In genomic region chr17:77428901-77429734, GRCh38 we compare ENCODE assay signal across 9 cellular contexts.
DNase-seq lines count a peak whose midpoint lies in the region; ATAC-seq and TF ChIP-seq lines count a peak whose summit lies in the region.
"Had no signal": no experiment of that assay in that cellular context is flagged by ENCODE, and none has a peak within 500 bp of the region (broad histone marks: within the 10 kb centered on the region; RNA-seq: fewer than 3 reads in every experiment).

No MANE protein-coding gene starts in this region.

- ATAC-seq in central memory CD8-positive, alpha-beta T cell (replicated peaks; ENCODE audit: extremely low read depth, poor library complexity, severe bottlenecking), result no peak
- ATAC-seq in naive B cell (ENCODE audit: low read depth in 2 of 2) (no peak), upper lobe of right lung (no peak)

- POLR2A ChIA-PET in activated CD4-positive, alpha-beta T cell treated with anti-CD3 and anti-CD28 coated beads, Interleukin-2, amount 10 ng/mL, durations not matched to agents 7 days and 5 days (lab: Charles Lee), result interaction anchor here (0.9 kb wide), 1 partner anchor 12 kb away, joined by 4 read pairs; no protein-coding TSS in a partner anchor

- H3K27me3 ChIP-seq in upper lobe of right lung, result no peaks in the 10 kb centered on the region

- intact Hi-C loops in upper lobe of right lung (cut with DNase I), result no loop called here

- peaks cover 89% of the 10 kb centered on the region for H3K4me1 Mint-ChIP-seq in activated CD4-positive, alpha-beta T cell treated with anti-CD3 and anti-CD28 coated beads, Interleukin-2, amount 10 ng/mL, durations not matched to agents 7 days and 5 days
- H3K4me1 Mint-ChIP-seq in central memory CD8-positive, alpha-beta T cell, result peaks cover 60% of the 10 kb centered on the region
- peaks cover 52 to 87% (median 83%) of the 10 kb centered on the region in 3 donors for H3K4me1 Mint-ChIP-seq in naive B cell

- H3K36me3 Mint-ChIP-seq in activated CD4-positive, alpha-beta T cell treated with anti-CD3 and anti-CD28 coated beads, Interleukin-2, amount 10 ng/mL, durations not matched to agents 7 days and 5 days (ENCODE audit: low read depth), result peaks cover 28% of the 10 kb centered on the region
- peaks cover 10% of the 10 kb centered on the region for H3K36me3 Mint-ChIP-seq in central memory CD8-positive, alpha-beta T cell (ENCODE audit: insufficient read depth)
- H3K36me3 Mint-ChIP-seq in naive B cell, result no peaks in the 10 kb centered on the region

- H3K4me1 ChIP-seq in upper lobe of right lung, result peaks cover 82% of the 10 kb centered on the region

- peak overlapping the region; percentile 1 for H3K4me3 Mint-ChIP-seq in activated CD4-positive, alpha-beta T cell treated with anti-CD3 and anti-CD28 coated beads, Interleukin-2, amount 10 ng/mL, durations not matched to agents 7 days and 5 days
- H3K4me3 Mint-ChIP-seq in central memory CD8-positive, alpha-beta T cell, result no peak overlapping the region
- H3K4me3 Mint-ChIP-seq in naive B cell, result peak overlapping the region; percentile 36 to 89 (median 85)

- CTCF ChIA-PET in activated CD4-positive, alpha-beta T cell treated with anti-CD3 and anti-CD28 coated beads, Interleukin-2, amount 10 ng/mL, durations not matched to agents 7 days and 5 days (lab: Charles Lee), result interaction anchor here (0.5 to 4.6 kb wide), 44 partner anchors 9 to 615 kb away, joined by 3 to 56 read pairs (median 5); no protein-coding TSS in a partner anchor

- DNase-seq in activated CD4-positive, alpha-beta T cell treated with anti-CD3 and anti-CD28 coated beads, Interleukin-2, amount 10 ng/mL, durations not matched to agents 7 days and 5 days, result no peak
- no peak for DNase-seq in activated CD4-positive, alpha-beta T cell treated with anti-CD3 and anti-CD28 coated beads, Interleukin-2, amount 50 U/mL, for 4 hours
- DNase-seq in central memory CD8-positive, alpha-beta T cell (ENCODE audit: low spot score in 2 of 2), result no peak
- DNase-seq in naive B cell (no peak), upper lobe of right lung (peak; percentile 59), foreskin melanocyte (no peak), 8988T (no peak), DMS 273 (lab: John Stamatoyannopoulos, UW; ENCODE audit: unreplicated experiment) (no peak)
- DNase-seq: NCI-H2107 had no signal

- TF ChIP-seq CTCF in upper lobe of right lung (IDR thresholded peaks at IDR 0.05), result no peak

- H3K27ac Mint-ChIP-seq in activated CD4-positive, alpha-beta T cell treated with anti-CD3 and anti-CD28 coated beads, Interleukin-2, amount 10 ng/mL, durations not matched to agents 7 days and 5 days, result peak overlapping the region; percentile 81
- peak overlapping the region; percentile 47 for H3K27ac Mint-ChIP-seq in central memory CD8-positive, alpha-beta T cell (ENCODE audit: low read depth)
- H3K27ac Mint-ChIP-seq in naive B cell, result peak overlapping the region; percentile 88 to 97 (median 96)

- no peaks in the 10 kb centered on the region for H3K27me3 Mint-ChIP-seq in activated CD4-positive, alpha-beta T cell treated with anti-CD3 and anti-CD28 coated beads, Interleukin-2, amount 10 ng/mL, durations not matched to agents 7 days and 5 days
- H3K27me3 Mint-ChIP-seq in central memory CD8-positive, alpha-beta T cell, result no peaks in the 10 kb centered on the region
- H3K27me3 Mint-ChIP-seq in naive B cell, result no peaks in the 10 kb centered on the region

- H3K9me3 ChIP-seq in upper lobe of right lung, result no peaks in the 10 kb centered on the region

- no peaks in the 10 kb centered on the region for H3K9me3 Mint-ChIP-seq in activated CD4-positive, alpha-beta T cell treated with anti-CD3 and anti-CD28 coated beads, Interleukin-2, amount 10 ng/mL, durations not matched to agents 7 days and 5 days
- no peaks in the 10 kb centered on the region for H3K9me3 Mint-ChIP-seq in central memory CD8-positive, alpha-beta T cell
- H3K9me3 Mint-ChIP-seq in naive B cell, result no peaks in the 10 kb centered on the region

- no peaks in the 10 kb centered on the region for H3K36me3 ChIP-seq in upper lobe of right lung

- no peak overlapping the region for H3K27ac ChIP-seq in upper lobe of right lung

- no peak overlapping the region for H3K4me3 ChIP-seq in upper lobe of right lung
